23 cellular contexts compared by ENCODE assay signal in genomic region chr20:18390201-18390600, GRCh38.
"Had no signal": no experiment of that assay in that cellular context is flagged by ENCODE, and none has a peak within 500 bp of the region (broad histone marks: within the 10 kb centered on the region; RNA-seq: fewer than 3 reads in every experiment).

No MANE protein-coding gene starts in this region.

- H3K36me3 ChIP-seq: colonic mucosa, gastrocnemius medialis, neural progenitor cell, right lobe of liver, thoracic aorta had no signal

- H3K27ac ChIP-seq: colonic mucosa, gastrocnemius medialis, neural progenitor cell, parathyroid adenoma, right lobe of liver, skin epidermis, spleen, thoracic aorta, tibial nerve, upper lobe of left lung had no signal

- H3K27me3 Mint-ChIP-seq: dendritic cell treated with granulocyte-macrophage colony-stimulating factor and Interleukin-4, amounts not matched to agents 40 ng/mL and 50 ng/mL, for 4 days; naive thymus-derived CD4-positive, alpha-beta T cell; progenitor cell of endocrine pancreas; stimulated activated naive B cell treated with anti-CD40 and anti-IgM and Interleukin-4, amounts not matched to agents 10 μg/mL and 1 μg/mL and 100 μg/mL, for 72 hours; stimulated activated naive CD8-positive, alpha-beta T cell treated with anti-CD3 and anti-CD28 coated beads, Interleukin-15, Interleukin-2, amounts not matched to agents 100 ng/mL and 50 ng/mL, for 24 hours had no signal

- H3K9me3 Mint-ChIP-seq: dendritic cell treated with granulocyte-macrophage colony-stimulating factor and Interleukin-4, amounts not matched to agents 40 ng/mL and 50 ng/mL, for 4 days; mesothelial cell of epicardium; naive thymus-derived CD4-positive, alpha-beta T cell; nephron; neural progenitor cell; stimulated activated naive CD8-positive, alpha-beta T cell treated with anti-CD3 and anti-CD28 coated beads, Interleukin-15, Interleukin-2, amounts not matched to agents 100 ng/mL and 50 ng/mL, for 24 hours had no signal

- H3K9me3 ChIP-seq: colonic mucosa, gastrocnemius medialis, mucosa of descending colon, right lobe of liver, spleen, thoracic aorta, tibial nerve, upper lobe of left lung had no signal

- H3K4me1 ChIP-seq: colonic mucosa, gastrocnemius medialis, parathyroid adenoma, right lobe of liver, spleen, tibial nerve had no signal

- H3K4me3 ChIP-seq: colonic mucosa, gastrocnemius medialis, mucosa of descending colon, neural progenitor cell, right lobe of liver, skin epidermis, spleen, thoracic aorta, tibial nerve, upper lobe of left lung had no signal

- H3K27ac Mint-ChIP-seq: dendritic cell treated with granulocyte-macrophage colony-stimulating factor and Interleukin-4, amounts not matched to agents 40 ng/mL and 50 ng/mL, for 4 days; mesothelial cell of epicardium; naive thymus-derived CD4-positive, alpha-beta T cell; nephron; neural progenitor cell; progenitor cell of endocrine pancreas; stimulated activated naive CD8-positive, alpha-beta T cell treated with anti-CD3 and anti-CD28 coated beads, Interleukin-15, Interleukin-2, amounts not matched to agents 100 ng/mL and 50 ng/mL, for 24 hours had no signal

- H3K4me3 Mint-ChIP-seq: dendritic cell treated with granulocyte-macrophage colony-stimulating factor and Interleukin-4, amounts not matched to agents 40 ng/mL and 50 ng/mL, for 4 days; mesothelial cell of epicardium; naive thymus-derived CD4-positive, alpha-beta T cell; nephron; neural progenitor cell; stimulated activated naive B cell treated with anti-CD40 and anti-IgM and Interleukin-4, amounts not matched to agents 10 μg/mL and 1 μg/mL and 100 μg/mL, for 72 hours; stimulated activated naive CD8-positive, alpha-beta T cell treated with anti-CD3 and anti-CD28 coated beads, Interleukin-15, Interleukin-2, amounts not matched to agents 100 ng/mL and 50 ng/mL, for 24 hours had no signal

- H3K4me1 Mint-ChIP-seq: naive thymus-derived CD4-positive, alpha-beta T cell; nephron had no signal

- DNase-seq: colonic mucosa; effector memory CD4-positive, alpha-beta T cell; gastrocnemius medialis; head of caudate nucleus; kidney; mesenchymal stem cell; mucosa of descending colon; naive thymus-derived CD4-positive, alpha-beta T cell; right lobe of liver; spleen; stimulated activated CD4-positive, alpha-beta T cell treated with anti-CD3 and anti-CD28 coated beads, Interleukin-4, amount 100 ng/mL, for 4 hours; stimulated activated naive B cell treated with anti-CD40 and anti-IgM and Interleukin-4, amounts not matched to agents 10 μg/mL and 1 μg/mL and 100 μg/mL, for 72 hours; upper lobe of left lung had no signal

- H3K27me3 ChIP-seq: colonic mucosa, gastrocnemius medialis, neural progenitor cell, right lobe of liver, spleen, tibial nerve, upper lobe of left lung had no signal
